8 cellular contexts compared by ENCODE assay signal in genomic region chr6:113970808-113971676, GRCh38. TPM values are rescaled to one million over a fixed set of nuclear protein-coding genes. Genes with fewer than 3 reads are reported as not detected.
DNase-seq lines count a peak whose midpoint lies in the region; FAIRE-seq and TF ChIP-seq lines count a peak whose summit lies in the region.

HDAC2 (minus strand) TSS chr6:113971148; CDS start chr6:113970908, 240 bp downstream.

- H3K36me3 ChIP-seq in OCI-LY1 (ENCODE audit: insufficient read depth, low read length) (0 out of 2 replicates have a peak, but pooled peaks cover 8% of the 10 kb centered on the region), endothelial cell of umbilical vein (ENCODE audit: control insufficient read depth in 2 of 2, extremely low read depth in 1 of 2, insufficient read depth in 2 of 2, low read length in 2 of 2) (no peaks in the 10 kb centered on the region)

- BruUV-seq in endothelial cell of umbilical vein (replicated peaks; lab: Mats Ljungman, UMichigan) = no TSS peak

- intact Hi-C loops in endothelial cell of umbilical vein (cut with micrococcal nuclease) = loop anchor here (1.0 kb wide), 1 partner anchor 24 kb away; no protein-coding TSS in a partner anchor

- H3K9ac ChIP-seq in OCI-LY1 (ENCODE audit: low read length) (peak within 1 kb of the TSS; percentile 90), endothelial cell of umbilical vein (replicated peaks; ENCODE audit: extremely low read depth, insufficient read depth, low read length) (peak within 1 kb of the TSS; percentile 99)

- peak within 1 kb of the TSS; percentile 95 for H3K4me2 ChIP-seq in OCI-LY1 (ENCODE audit: low read length)
- H3K4me2 ChIP-seq in endothelial cell of umbilical vein (ENCODE audit: insufficient read depth, low read length) = peak within 1 kb of the TSS; percentile 99

- DNase-seq in Caki2 (ENCODE audit: low read depth) (peak; percentile 79), GM20000 (ENCODE audit: low spot score) (peak; percentile 95), HT-29 (ENCODE audit: low spot score) (peak; percentile 84), endothelial cell of umbilical vein (ENCODE audit: low read depth, low spot score) (peak; percentile 84), middle frontal gyrus (ENCODE audit: extremely low spot score, low spot score) (peak; percentile 53)
- DNase-seq in activated CD8-positive, alpha-beta memory T cell treated with anti-CD3 and anti-CD28 coated beads, Interleukin-2, amount 50 U/mL, for 48 hours = peak; percentile 93
- peak; percentile 72 to 75 for DNase-seq in stimulated activated CD8-positive, alpha-beta memory T cell treated with anti-CD3 and anti-CD28 coated beads, Interleukin-4, amount 100 ng/mL, for 1 hour (ENCODE audit: low read depth in 2 of 2, low spot score in 1 of 2)

- in situ Hi-C loops in Caki2 (cut with HindIII; ENCODE audit: low pct_unique_long_range_greater_than_20kb, low sequenced_read_pairs) = no loop called here

- peak; percentile 75 for TF ChIP-seq POLR2A in endothelial cell of umbilical vein (IDR thresholded peaks at IDR 0.05; ENCODE audit: low read depth, low read length)

- no peaks in the 10 kb centered on the region for H3K27me3 ChIP-seq in OCI-LY1 (ENCODE audit: insufficient read depth, low read length)
- H3K27me3 ChIP-seq in endothelial cell of umbilical vein (ENCODE audit: control insufficient read depth in 2 of 2, insufficient read depth in 2 of 2, low read length in 2 of 2) = no peaks in the 10 kb centered on the region

- H3K9me3 ChIP-seq in OCI-LY1 (ENCODE audit: low read length) (no peaks in the 10 kb centered on the region), endothelial cell of umbilical vein (replicated peaks; ENCODE audit: control insufficient read depth, insufficient read depth, low read length) (no peaks in the 10 kb centered on the region)

- dilution Hi-C loops in endothelial cell of umbilical vein (cut with MboI; ENCODE audit: extremely low pct_ligation_motif_present, low sequenced_read_pairs) = no loop called here

- POLR2A ChIA-PET in endothelial cell of umbilical vein (lab: Charles Lee) = interaction anchor here (1.4 kb wide), 1 partner anchor 24 kb away, joined by 5 read pairs; no protein-coding TSS in a partner anchor

- peak within 1 kb of the TSS; percentile 67 for H3K27ac ChIP-seq in OCI-LY1 (ENCODE audit: low read depth, low read length, poor library complexity, severe bottlenecking)
- peak within 1 kb of the TSS; percentile 93 for H3K27ac ChIP-seq in endothelial cell of umbilical vein (ENCODE audit: insufficient read depth, low read depth, low read length)

- H2AFZ ChIP-seq in OCI-LY1 (ENCODE audit: low read length) (peak within 1 kb of the TSS; percentile 76; the same call in 1 of the 2 replicates), endothelial cell of umbilical vein (ENCODE audit: low read depth, low read length) (peak within 1 kb of the TSS; percentile 100)

- no peaks in the 10 kb centered on the region for H3K9me2 ChIP-seq in OCI-LY1 (ENCODE audit: low read depth, low read length)

- no peaks in the 10 kb centered on the region for H3F3A ChIP-seq in OCI-LY1 (ENCODE audit: insufficient read depth, low read length)

- TF ChIP-seq CTCF in GM20000 (IDR thresholded peaks at IDR 0.05; ENCODE audit: extremely low read depth, missing control alignments) = no peak
- peak; percentile 27; the same call in 1 of the 2 replicates for TF ChIP-seq CTCF in OCI-LY1 (IDR thresholded peaks at IDR 0.05; ENCODE audit: low read length)
- no peak for TF ChIP-seq CTCF in endothelial cell of umbilical vein (IDR thresholded peaks at IDR 0.05; ENCODE audit: extremely low read depth in 1 of 2, insufficient read depth in 1 of 2, low read depth in 1 of 2, low read length in 2 of 2)

- H3K4me3 ChIP-seq in OCI-LY1 (ENCODE audit: low read depth, low read length, poor library complexity, severe bottlenecking) (peak within 1 kb of the TSS; percentile 92), endothelial cell of umbilical vein (replicated peaks in 1 of 3; ENCODE audit: insufficient read depth in 1 of 3, low read depth in 1 of 3, low read length in 3 of 3) (peak within 1 kb of the TSS; percentile 73 to 99 (median 93))

- CTCF ChIA-PET in endothelial cell of umbilical vein (lab: Charles Lee) = interaction anchor here (0.5 to 1.7 kb wide), 5 partner anchors 13 to 137 kb away, joined by 3 to 4 read pairs (median 3); no protein-coding TSS in a partner anchor

- peak; percentile 87 for FAIRE-seq in endothelial cell of umbilical vein (lab: Jason Lieb, UNC)

- H4K20me1 ChIP-seq in OCI-LY1 (ENCODE audit: insufficient read depth, low read length) (peaks cover 4% of the 10 kb centered on the region), endothelial cell of umbilical vein (replicated peaks; ENCODE audit: control insufficient read depth, extremely low read depth, insufficient read depth, low read length) (peaks cover 8% of the 10 kb centered on the region)

- H3K79me2 ChIP-seq in OCI-LY1 (ENCODE audit: insufficient read depth, low read length) (peaks cover 41% of the 10 kb centered on the region), endothelial cell of umbilical vein (ENCODE audit: control insufficient read depth, insufficient read depth, low read length) (peaks cover 51% of the 10 kb centered on the region)

- H3K4me1 ChIP-seq in OCI-LY1 (ENCODE audit: insufficient read depth, low read length, severe bottlenecking) (peaks cover 32% of the 10 kb centered on the region), endothelial cell of umbilical vein (ENCODE audit: control insufficient read depth, extremely low read depth, insufficient read depth, low read length) (peaks cover 24% of the 10 kb centered on the region)

- no peaks in the 10 kb centered on the region for H3K9me1 ChIP-seq in endothelial cell of umbilical vein (replicated peaks; ENCODE audit: control insufficient read depth, extremely low read depth, insufficient read depth, low read length)

TF ChIP-seq in endothelial cell of umbilical vein, 7 proteins besides CTCF, POLR2A, EP300 and RAD21:
- no peak for TF ChIP-seq GATA2 (IDR thresholded peaks at IDR 0.05; ENCODE audit: insufficient read depth, insufficient read length, low read depth, low read length)
- TF ChIP-seq POLR2AphosphoS5 (IDR thresholded peaks at IDR 0.05; ENCODE audit: insufficient read depth, low read depth, low read length) = peak; percentile 88
- no peak for TF ChIP-seq JUN (IDR thresholded peaks at IDR 0.05; ENCODE audit: borderline replicate concordance, insufficient read depth, insufficient read length, low read depth)
- peak; percentile 99 for TF ChIP-seq MYC (IDR thresholded peaks at IDR 0.05; ENCODE audit: low read depth, low read length)
- TF ChIP-seq FOS (IDR thresholded peaks at IDR 0.05; ENCODE audit: borderline replicate concordance, insufficient read depth, low read length) = no peak
- no peak for TF ChIP-seq EZH2 (IDR thresholded peaks at IDR 0.05; ENCODE audit: borderline replicate concordance, low read depth, low read length, severe bottlenecking)
- TF ChIP-seq MAX (IDR thresholded peaks at IDR 0.05; ENCODE audit: insufficient read depth, insufficient read length) = peak; percentile 95

RNA-seq across cellular contexts. Expression of gene HDAC2, which starts in this region (rescaled TPM):
- total RNA-seq in Caki2 (2014; rRNA removed; shearing (Covaris generic); ENCODE audit: low replicate concordance) = 109 and 133 TPM in 2 replicates
- 45.5 and 57.7 TPM in 2 replicates for total RNA-seq in HT-29 (2014; rRNA removed; shearing (Covaris generic))
- total RNA-seq in endothelial cell of umbilical vein = 142 and 148 TPM in 2 replicates
- 90.3 and 121 TPM in 2 replicates for polyA plus RNA-seq in endothelial cell of umbilical vein
- 128 and 148 TPM in 2 replicates for polyA plus RNA-seq in endothelial cell of umbilical vein (2011; cell fraction: cytosol; rRNA removed)
- 107 and 136 TPM in 2 replicates for polyA plus RNA-seq in endothelial cell of umbilical vein (2011; cell fraction: nucleus; rRNA removed)
- 163 and 231 TPM in 2 replicates for polyA plus RNA-seq in endothelial cell of umbilical vein (2012)
- polyA minus RNA-seq in endothelial cell of umbilical vein = 151 and 160 TPM in 2 replicates
- polyA minus RNA-seq in endothelial cell of umbilical vein (2011; cell fraction: cytosol; rRNA and poly(A)+ RNA removed) = 133 TPM
- polyA minus RNA-seq in endothelial cell of umbilical vein (2011; cell fraction: nucleus; rRNA and poly(A)+ RNA removed) = 74.9 and 95.5 TPM in 2 replicates

Comparison
In these comparisons a context has a peak if more than half of its experiments do, and no peak if none do; other contexts are left out.
1. Peak in every context shown above with its lines: DNase-seq, H3K4me3 ChIP-seq and H3K27ac ChIP-seq.